ENCODE assay signal across 27 cellular contexts in the genomic region with DNA sequence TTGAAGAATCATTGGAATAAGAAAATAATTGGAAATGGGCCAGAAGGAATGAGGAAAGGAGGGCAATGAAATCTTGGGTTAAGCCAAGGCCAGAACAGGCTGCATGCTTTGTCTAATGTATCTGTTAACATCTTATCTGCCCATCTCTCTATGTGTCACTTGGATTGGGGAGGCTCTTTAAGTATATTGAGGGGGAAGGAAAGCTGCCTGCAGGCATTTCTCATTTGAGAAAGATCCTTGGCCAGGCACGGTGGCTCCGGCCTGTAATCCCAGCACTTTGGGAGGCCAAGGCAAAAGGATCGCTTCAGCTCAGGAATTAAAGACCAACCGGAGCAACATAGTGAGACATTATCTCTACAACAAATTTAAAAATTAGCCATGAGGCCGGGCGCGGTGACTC.
"Had no signal": no experiment of that assay in that cellular context is flagged by ENCODE, and none has a peak within 500 bp of the region (broad histone marks: within the 10 kb centered on the region; RNA-seq: fewer than 3 reads in every experiment).

No MANE protein-coding gene starts in this region.

- DNase-seq: activated CD4-positive, alpha-beta T cell treated with anti-CD3 and anti-CD28 coated beads for 48 hours; activated CD4-positive, alpha-beta T cell treated with anti-CD3 and anti-CD28 coated beads, Interleukin-2, amount 50 U/mL, for 48 hours; activated CD8-positive, alpha-beta memory T cell treated with anti-CD3 and anti-CD28 coated beads for 24 hours; activated naive CD4-positive, alpha-beta T cell; activated naive CD8-positive, alpha-beta T cell treated with anti-CD3 and anti-CD28 coated beads for 36 hours; adrenal gland; dorsolateral prefrontal cortex; effector memory CD4-positive, alpha-beta T cell; left ventricle myocardium inferior; mesendoderm; natural killer cell; ovary; right lobe of liver; stimulated activated CD4-positive, alpha-beta T cell treated with anti-CD3 and anti-CD28 coated beads, Interleukin-12 subunit alpha, Interleukin-12 subunit beta, amount 100 ng/mL, for 4 hours; stimulated activated CD4-positive, alpha-beta T cell treated with anti-CD3 and anti-CD28 coated beads, Interleukin-4, amount 100 ng/mL, for 1 hour; stimulated activated naive CD8-positive, alpha-beta T cell treated with anti-CD3 and anti-CD28 coated beads, Interleukin-15, amount 100 ng/mL, for 72 hours; substantia nigra; upper lobe of left lung had no signal

- H3K36me3 ChIP-seq: ovary had no signal

- H3K9me3 Mint-ChIP-seq: activated naive CD8-positive, alpha-beta T cell treated with anti-CD3 and anti-CD28 coated beads for 36 hours; brain; natural killer cell; stimulated activated naive CD8-positive, alpha-beta T cell treated with anti-CD3 and anti-CD28 coated beads, Interleukin-15, amount 100 ng/mL, for 72 hours had no signal

- H3K4me1 Mint-ChIP-seq: activated naive CD8-positive, alpha-beta T cell treated with anti-CD3 and anti-CD28 coated beads for 36 hours; natural killer cell; stimulated activated naive CD8-positive, alpha-beta T cell treated with anti-CD3 and anti-CD28 coated beads, Interleukin-15, amount 100 ng/mL, for 72 hours had no signal

- H3K4me1 ChIP-seq: adrenal gland, ascending aorta, right lobe of liver, upper lobe of left lung, vagina had no signal

- FAIRE-seq: frontal cortex had no signal

- H3K27me3 Mint-ChIP-seq: activated naive CD8-positive, alpha-beta T cell treated with anti-CD3 and anti-CD28 coated beads for 36 hours; brain; progenitor cell of endocrine pancreas; stimulated activated naive CD8-positive, alpha-beta T cell treated with anti-CD3 and anti-CD28 coated beads, Interleukin-15, amount 100 ng/mL, for 72 hours had no signal

- H3K27me3 ChIP-seq: adrenal gland, ascending aorta, cardiac muscle cell, dorsolateral prefrontal cortex, neutrophil, ovary, right lobe of liver, upper lobe of left lung, vagina had no signal

- H3K27ac Mint-ChIP-seq: activated naive CD8-positive, alpha-beta T cell treated with anti-CD3 and anti-CD28 coated beads for 36 hours; brain; natural killer cell; progenitor cell of endocrine pancreas; stimulated activated naive CD8-positive, alpha-beta T cell treated with anti-CD3 and anti-CD28 coated beads, Interleukin-15, amount 100 ng/mL, for 72 hours had no signal

- H3K4me3 Mint-ChIP-seq: activated naive CD8-positive, alpha-beta T cell treated with anti-CD3 and anti-CD28 coated beads for 36 hours; brain; natural killer cell; stimulated activated naive CD8-positive, alpha-beta T cell treated with anti-CD3 and anti-CD28 coated beads, Interleukin-15, amount 100 ng/mL, for 72 hours had no signal

- H3K4me3 ChIP-seq: adrenal gland, ascending aorta, cardiac muscle cell, coronary artery, dorsolateral prefrontal cortex, left ventricle myocardium inferior, lung, ovary, right lobe of liver, upper lobe of left lung, vagina had no signal

- H3K27ac ChIP-seq: adrenal gland, ascending aorta, cardiac muscle cell, coronary artery, dorsolateral prefrontal cortex, left ventricle myocardium inferior, neutrophil, ovary, right lobe of liver, upper lobe of left lung, vagina had no signal

- ATAC-seq: natural killer cell; right lobe of liver; stimulated activated naive CD8-positive, alpha-beta T cell treated with anti-CD3 and anti-CD28 coated beads, Interleukin-15, amount 100 ng/mL, for 72 hours had no signal

- H3K9me3 ChIP-seq: adrenal gland, ascending aorta, left ventricle myocardium inferior, neutrophil, ovary, right lobe of liver, upper lobe of left lung, vagina had no signal
